16 cellular contexts compared by ENCODE assay signal in the genomic region with DNA sequence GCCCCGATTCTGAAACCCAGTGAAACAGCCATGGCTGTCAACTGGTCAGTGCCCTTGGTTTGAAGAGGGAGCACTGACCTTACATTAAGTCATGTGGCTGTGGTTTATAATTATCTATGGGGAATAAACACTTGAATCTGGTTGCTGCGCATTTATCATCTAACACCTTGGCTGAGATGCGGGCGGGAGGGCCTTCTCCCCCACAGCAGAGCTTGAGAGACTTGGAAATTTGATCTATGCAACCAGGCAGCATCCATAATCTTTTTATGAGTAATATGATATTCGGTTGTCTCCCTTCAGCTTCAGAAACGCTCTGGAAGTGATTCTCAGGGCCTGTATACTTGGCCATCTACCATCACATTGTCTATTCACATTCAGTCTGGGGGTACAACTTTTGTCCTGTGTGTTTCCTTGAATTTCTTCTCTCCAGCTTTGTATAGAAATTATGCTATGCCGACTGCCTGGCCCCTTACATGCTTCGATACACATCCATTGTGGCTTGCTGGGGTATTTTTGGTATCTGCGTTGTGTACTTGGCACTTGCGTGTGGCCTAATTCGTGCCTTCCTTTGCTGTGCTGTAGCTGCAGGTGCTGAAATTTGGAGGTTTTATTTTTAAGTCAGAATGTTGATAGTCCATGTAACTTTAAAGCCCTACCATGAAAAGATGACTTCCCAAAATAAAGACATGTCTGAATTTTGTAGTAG.
DNase-seq lines count a peak whose midpoint lies in the region; ATAC-seq, FAIRE-seq and TF ChIP-seq lines count a peak whose summit lies in the region.
"Had no signal": no experiment of that assay in that cellular context is flagged by ENCODE, and none has a peak within 500 bp of the region (broad histone marks: within the 10 kb centered on the region; RNA-seq: fewer than 3 reads in every experiment).

No MANE protein-coding gene starts in this region.

- H3K4me3 Mint-ChIP-seq in CD4-positive, CD25-positive, alpha-beta regulatory T cell: peak overlapping the region; percentile 54 to 68 (median 64)
- H3K4me3 Mint-ChIP-seq: activated B cell treated with CpG ODN at 0.5 μM for 24 hours had no signal

- no peaks in the 10 kb centered on the region for H3K9me3 ChIP-seq in CD4-positive, CD25-positive, alpha-beta regulatory T cell (ENCODE audit: control insufficient read depth in 2 of 2, low read length in 2 of 2)
- H3K9me3 ChIP-seq in left ventricle myocardium inferior (replicated peaks): no peaks in the 10 kb centered on the region
- no peaks in the 10 kb centered on the region for H3K9me3 ChIP-seq in ascending aorta
- H3K9me3 ChIP-seq in vagina: no peaks in the 10 kb centered on the region
- H3K9me3 ChIP-seq: thyroid gland had no signal

- peak overlapping the region; percentile 96 to 98 (median 97) for H3K27ac Mint-ChIP-seq in CD4-positive, CD25-positive, alpha-beta regulatory T cell
- H3K27ac Mint-ChIP-seq: activated B cell treated with CpG ODN at 0.5 μM for 24 hours had no signal

- peak; percentile 63 for FAIRE-seq in GM19239 (lab: Jason Lieb, UNC)
- FAIRE-seq: K562 had no signal

- H3K4me1 ChIP-seq in CD4-positive, CD25-positive, alpha-beta regulatory T cell (ENCODE audit: control insufficient read depth, insufficient read depth, low read length, poor library complexity, severe bottlenecking): peaks cover 66% of the 10 kb centered on the region
- H3K4me1 ChIP-seq in left ventricle myocardium inferior: peaks cover 90% of the 10 kb centered on the region
- H3K4me1 ChIP-seq in ascending aorta: peaks cover 0 to 5% of the 10 kb centered on the region in 2 donors
- H3K4me1 ChIP-seq in vagina: peaks cover 36% of the 10 kb centered on the region

- H3K9me3 Mint-ChIP-seq in CD4-positive, CD25-positive, alpha-beta regulatory T cell: peaks cover 0 to 6% (median 0%) of the 10 kb centered on the region in 7 donors
- H3K9me3 Mint-ChIP-seq: activated B cell treated with CpG ODN at 0.5 μM for 24 hours; activated T-helper 2 cell treated with anti-CD3 and anti-CD28 coated beads, Interferon-gamma antibody, Interleukin-2, Interleukin-4, amounts not matched to agents 10 μg/mL and 5 μg/mL and 100 μg/mL, durations not matched to agents 14 hours and 24 hours and 36 hours had no signal

- no peak for TF ChIP-seq CTCF in left ventricle myocardium inferior (IDR thresholded peaks at IDR 0.05; ENCODE audit: borderline replicate concordance)
- no peak for TF ChIP-seq CTCF in ascending aorta (IDR thresholded peaks at IDR 0.05)
- TF ChIP-seq CTCF in vagina (IDR thresholded peaks at IDR 0.05): no peak

- intact Hi-C loops in left ventricle myocardium inferior (cut with micrococcal nuclease): no loop called here
- intact Hi-C loops in ascending aorta (cut with DNase I): no loop called here
- intact Hi-C loops in vagina (cut with DNase I): no loop called here

- H3K27ac ChIP-seq in CD4-positive, CD25-positive, alpha-beta regulatory T cell (ENCODE audit: insufficient read depth, low read length, poor library complexity, severe bottlenecking): peak overlapping the region; percentile 76
- H3K27ac ChIP-seq in left ventricle myocardium inferior (replicated peaks) (peak overlapping the region; percentile 90), ascending aorta (no peak overlapping the region), vagina (no peak overlapping the region)
- H3K27ac ChIP-seq: epithelial cell of prostate, hepatocyte, thyroid gland had no signal

- peak overlapping the region; percentile 66 for H3K4me3 ChIP-seq in CD4-positive, CD25-positive, alpha-beta regulatory T cell (ENCODE audit: low read depth, low read length)
- H3K4me3 ChIP-seq in left ventricle myocardium inferior: peak overlapping the region; percentile 10
- no peak overlapping the region for H3K4me3 ChIP-seq in ascending aorta
- no peak overlapping the region for H3K4me3 ChIP-seq in vagina
- H3K4me3 ChIP-seq: hepatocyte, K562, thyroid gland had no signal

- H3K36me3 ChIP-seq in CD4-positive, CD25-positive, alpha-beta regulatory T cell (ENCODE audit: control insufficient read depth, insufficient read depth, low read length): no peaks in the 10 kb centered on the region
- H3K36me3 ChIP-seq in left ventricle myocardium inferior (no peaks in the 10 kb centered on the region), ascending aorta (peaks cover 6 to 7% of the 10 kb centered on the region in 2 donors), vagina (no peaks in the 10 kb centered on the region)
- H3K36me3 ChIP-seq: thyroid gland had no signal

- H3K36me3 Mint-ChIP-seq in CD4-positive, CD25-positive, alpha-beta regulatory T cell: peaks cover 5% of the 10 kb centered on the region

- TF ChIP-seq POLR2A in vagina (IDR thresholded peaks at IDR 0.05): no peak

- no peak for DNase-seq in CD4-positive, CD25-positive, alpha-beta regulatory T cell
- DNase-seq in GM19239 (ENCODE audit: insufficient read length, low spot score): no peak
- peak; percentile 81 for DNase-seq in SK-N-DZ (ENCODE audit: low spot score)
- DNase-seq in left ventricle myocardium inferior: peak; percentile 43
- no peak for DNase-seq in ascending aorta (ENCODE audit: low spot score in 2 of 2)
- no peak for DNase-seq in vagina (ENCODE audit: extremely low spot score in 2 of 2)
- DNase-seq: activated B cell treated with CpG ODN at 0.5 μM for 24 hours, COR-L47, NCI-H2029, thyroid gland had no signal

- H3K27me3 Mint-ChIP-seq in CD4-positive, CD25-positive, alpha-beta regulatory T cell: no peaks in the 10 kb centered on the region

- peaks cover 33 to 85% (median 67%) of the 10 kb centered on the region in 4 donors for H3K4me1 Mint-ChIP-seq in CD4-positive, CD25-positive, alpha-beta regulatory T cell

- H3K27me3 ChIP-seq in CD4-positive, CD25-positive, alpha-beta regulatory T cell (ENCODE audit: control insufficient read depth, insufficient read depth, low read length): no peaks in the 10 kb centered on the region
- H3K27me3 ChIP-seq in left ventricle myocardium inferior (ENCODE audit: low read depth) (no peaks in the 10 kb centered on the region), ascending aorta (no peaks in the 10 kb centered on the region), vagina (no peaks in the 10 kb centered on the region)
- H3K27me3 ChIP-seq: hepatocyte, thyroid gland had no signal

- no peak for ATAC-seq in CD4-positive, CD25-positive, alpha-beta regulatory T cell (ENCODE audit: low read depth in 2 of 2)
- no peak for ATAC-seq in GM21528 (IDR thresholded peaks at IDR 0.05; ENCODE audit: low FRiP score, unreplicated experiment)
- ATAC-seq in HG03565 (IDR thresholded peaks at IDR 0.05; ENCODE audit: unreplicated experiment): no peak
- ATAC-seq: K562 had no signal

Comparison
In these comparisons a context has a peak if more than half of its experiments do, and no peak if none do; other contexts are left out.
1. DNase-seq: peak in SK-N-DZ (single experiment) and left ventricle myocardium inferior (single experiment); none in CD4-positive, CD25-positive, alpha-beta regulatory T cell (0 of 3), GM19239 (single experiment), ascending aorta (0 of 2) and vagina (0 of 2).
2. H3K27ac ChIP-seq: peak in CD4-positive, CD25-positive, alpha-beta regulatory T cell (single experiment) and left ventricle myocardium inferior (single experiment); none in ascending aorta (0 of 2) and vagina (single experiment).
3. H3K4me3 ChIP-seq: peak in CD4-positive, CD25-positive, alpha-beta regulatory T cell (single experiment) and left ventricle myocardium inferior (single experiment); none in ascending aorta (0 of 2) and vagina (0 of 2).